ENCODE assay signal across 38 cellular contexts in genomic region chr16:66352304-66352703, GRCh38. TPM values are rescaled to one million over a fixed set of nuclear protein-coding genes. Genes with fewer than 3 reads are reported as not detected.
"Had no signal": no experiment of that assay in that cellular context is flagged by ENCODE, and none has a peak within 500 bp of the region (broad histone marks: within the 10 kb centered on the region; RNA-seq: fewer than 3 reads in every experiment).

No MANE protein-coding gene starts in this region.

- H3K9me3 ChIP-seq: adrenal gland, body of pancreas, breast epithelium had no signal

- H3K4me3 ChIP-seq: adrenal gland, body of pancreas, breast epithelium had no signal

- H3K4me1 ChIP-seq: adrenal gland, body of pancreas, breast epithelium had no signal

- H3K9me3 Mint-ChIP-seq: activated CD4-positive, alpha-beta memory T cell treated with anti-CD3 and anti-CD28 coated beads for 36 hours; activated CD4-positive, alpha-beta T cell treated with anti-CD3 and anti-CD28 coated beads, Interleukin-2, amount 10 ng/mL, durations not matched to agents 24 days and 14 days; activated CD8-positive, alpha-beta T cell treated with anti-CD3 and anti-CD28 coated beads for 36 hours; activated naive CD4-positive, alpha-beta T cell treated with anti-CD3 and anti-CD28 coated beads for 36 hours; activated naive CD4-positive, alpha-beta T cell treated with anti-CD3 and anti-CD28 coated beads, Interleukin-2, amount 50 U/mL, for 72 hours; activated naive CD8-positive, alpha-beta T cell treated with anti-CD3 and anti-CD28 coated beads for 36 hours; activated T-cell treated with anti-CD3 and anti-CD28 coated beads, Interleukin-2, amount 50 U/mL, for 4 hours; activated T-cell treated with anti-CD3 and anti-CD28 coated beads, Interleukin-2, amount 50 U/mL, for 72 hours; activated T-helper 1 cell treated with anti-CD3 and anti-CD28 coated beads, Interleukin-12 subunit alpha, Interleukin-12 subunit beta, Interleukin-2, Interleukin-4 antibody, amounts not matched to agents 30 ng/mL and 10 ng/mL and 1 ng/mL, durations not matched to agents 14 hours and 24 hours and 36 hours; activated T-helper 17 cell treated with anti-CD3 and anti-CD28 coated beads, Interleukin-2, amount 50 U/mL, for 72 hours; T-helper 1 cell treated with Interleukin-12 subunit alpha and Interleukin-12 subunit beta and Interleukin-4 antibody, amounts not matched to agents 30 μg/mL and 1 μg/mL, for 36 hours; T-helper 2 cell treated with Interferon-gamma antibody and Interleukin-4, amounts not matched to agents 5 μg/mL and 100 μg/mL, for 36 hours had no signal

- H3K36me3 Mint-ChIP-seq: activated CD4-positive, alpha-beta memory T cell treated with anti-CD3 and anti-CD28 coated beads for 36 hours; activated naive CD4-positive, alpha-beta T cell treated with anti-CD3 and anti-CD28 coated beads, Interleukin-2, amount 50 U/mL, for 72 hours; activated naive CD8-positive, alpha-beta T cell treated with anti-CD3 and anti-CD28 coated beads for 36 hours had no signal

- H3K27ac Mint-ChIP-seq: activated B cell treated with CpG ODN at 0.5 μM for 24 hours; activated CD4-positive, alpha-beta memory T cell treated with anti-CD3 and anti-CD28 coated beads for 36 hours; activated CD4-positive, alpha-beta T cell treated with anti-CD3 and anti-CD28 coated beads, Interleukin-2, amount 10 ng/mL, durations not matched to agents 24 days and 14 days; activated CD8-positive, alpha-beta T cell treated with anti-CD3 and anti-CD28 coated beads for 36 hours; activated naive CD4-positive, alpha-beta T cell treated with anti-CD3 and anti-CD28 coated beads for 36 hours; activated naive CD8-positive, alpha-beta T cell treated with anti-CD3 and anti-CD28 coated beads for 36 hours; activated T-cell treated with anti-CD3 and anti-CD28 coated beads, Interleukin-2, amount 50 U/mL, for 72 hours; activated T-helper 1 cell treated with anti-CD3 and anti-CD28 coated beads, Interleukin-12 subunit alpha, Interleukin-12 subunit beta, Interleukin-2, Interleukin-4 antibody, amounts not matched to agents 30 ng/mL and 10 ng/mL and 1 ng/mL, durations not matched to agents 14 hours and 24 hours and 36 hours; activated T-helper 17 cell treated with anti-CD3 and anti-CD28 coated beads, Interleukin-2, amount 50 U/mL, for 72 hours; T-helper 1 cell treated with Interleukin-12 subunit alpha and Interleukin-12 subunit beta and Interleukin-4 antibody, amounts not matched to agents 30 μg/mL and 1 μg/mL, for 36 hours; T-helper 2 cell treated with Interferon-gamma antibody and Interleukin-4, amounts not matched to agents 5 μg/mL and 100 μg/mL, for 36 hours had no signal

- H3K27me3 ChIP-seq: body of pancreas, breast epithelium had no signal

- FAIRE-seq: astrocyte, TTC549 had no signal

- DNase-seq: activated B cell treated with CpG ODN at 0.5 μM for 24 hours; activated CD4-positive, alpha-beta memory T cell treated with anti-CD3 and anti-CD28 coated beads for 36 hours; activated CD4-positive, alpha-beta T cell treated with anti-CD3 and anti-CD28 coated beads for 4 hours; activated CD4-positive, alpha-beta T cell treated with anti-CD3 and anti-CD28 coated beads, Interleukin-2, amount 10 ng/mL, durations not matched to agents 24 days and 14 days; activated CD4-positive, alpha-beta T cell treated with anti-CD3 and anti-CD28 coated beads, Interleukin-2, amount 50 U/mL, for 1 hour; activated CD4-positive, alpha-beta T cell treated with anti-CD3 and anti-CD28 coated beads, Interleukin-2, amount 50 U/mL, for 4 hours; activated CD4-positive, CD25-positive, alpha-beta regulatory T cell treated with anti-CD3 and anti-CD28 coated beads, Interleukin-2, amount 50 U/mL, for 72 hours; activated CD8-positive, alpha-beta memory T cell treated with anti-CD3 and anti-CD28 coated beads, Interleukin-2, amount 50 U/mL, for 4 hours; activated CD8-positive, alpha-beta T cell treated with anti-CD3 and anti-CD28 coated beads for 36 hours; activated effector memory CD4-positive, alpha-beta T cell treated with anti-CD3 and anti-CD28 coated beads, Interleukin-2, amount 50 U/mL, for 16 hours; activated gamma-delta T cell treated with Interleukin-2 at 50 U/mL for 16 hours; activated naive CD4-positive, alpha-beta T cell; activated naive CD4-positive, alpha-beta T cell treated with anti-CD3 and anti-CD28 coated beads for 36 hours; activated naive CD4-positive, alpha-beta T cell treated with anti-CD3 and anti-CD28 coated beads, Interleukin-2, amount 50 U/mL, for 16 hours; activated naive CD8-positive, alpha-beta T cell treated with anti-CD3 and anti-CD28 coated beads for 36 hours; activated T-cell treated with anti-CD3 and anti-CD28 coated beads for 4 hours; activated T-cell treated with anti-CD3 and anti-CD28 coated beads, Interleukin-2, amount 50 U/mL, for 1 hour; activated T-cell treated with anti-CD3 and anti-CD28 coated beads, Interleukin-2, amount 50 U/mL, for 4 hours; activated T-cell treated with anti-CD3 and anti-CD28 coated beads, Interleukin-2, amount 50 U/mL, for 72 hours; adrenal gland; amniotic stem cell; aorta; body of pancreas; brain microvascular endothelial cell; central memory CD4-positive, alpha-beta T cell; T-helper 1 cell; T-helper 2 cell; T-helper 9 cell had no signal

- H3K27ac ChIP-seq: adrenal gland, body of pancreas, brain microvascular endothelial cell, breast epithelium, VCaP had no signal

- ATAC-seq: activated CD8-positive, alpha-beta T cell treated with anti-CD3 and anti-CD28 coated beads for 36 hours; activated naive CD4-positive, alpha-beta T cell treated with anti-CD3 and anti-CD28 coated beads, Interleukin-2, amount 50 U/mL, for 72 hours; activated T-cell treated with anti-CD3 and anti-CD28 coated beads, Interleukin-2, amount 50 U/mL, for 4 hours; activated T-cell treated with anti-CD3 and anti-CD28 coated beads, Interleukin-2, amount 50 U/mL, for 72 hours; activated T-helper 17 cell treated with anti-CD3 and anti-CD28 coated beads, Interleukin-2, amount 50 U/mL, for 72 hours; body of pancreas had no signal

- H3K36me3 ChIP-seq: adrenal gland, brain microvascular endothelial cell, breast epithelium had no signal

- H3K4me3 Mint-ChIP-seq: activated B cell treated with CpG ODN at 0.5 μM for 24 hours; activated CD4-positive, alpha-beta memory T cell treated with anti-CD3 and anti-CD28 coated beads for 36 hours; activated CD4-positive, alpha-beta T cell treated with anti-CD3 and anti-CD28 coated beads, Interleukin-2, amount 10 ng/mL, durations not matched to agents 24 days and 14 days; activated CD8-positive, alpha-beta T cell treated with anti-CD3 and anti-CD28 coated beads for 36 hours; activated naive CD4-positive, alpha-beta T cell treated with anti-CD3 and anti-CD28 coated beads for 36 hours; activated naive CD8-positive, alpha-beta T cell treated with anti-CD3 and anti-CD28 coated beads for 36 hours; activated T-cell treated with anti-CD3 and anti-CD28 coated beads, Interleukin-2, amount 50 U/mL, for 4 hours; activated T-cell treated with anti-CD3 and anti-CD28 coated beads, Interleukin-2, amount 50 U/mL, for 72 hours; activated T-helper 1 cell treated with anti-CD3 and anti-CD28 coated beads, Interleukin-12 subunit alpha, Interleukin-12 subunit beta, Interleukin-2, Interleukin-4 antibody, amounts not matched to agents 30 ng/mL and 10 ng/mL and 1 ng/mL, durations not matched to agents 14 hours and 24 hours and 36 hours; activated T-helper 17 cell treated with anti-CD3 and anti-CD28 coated beads, Interleukin-2, amount 50 U/mL, for 72 hours; T-helper 1 cell treated with Interleukin-12 subunit alpha and Interleukin-12 subunit beta and Interleukin-4 antibody, amounts not matched to agents 30 μg/mL and 1 μg/mL, for 36 hours; T-helper 2 cell treated with Interferon-gamma antibody and Interleukin-4, amounts not matched to agents 5 μg/mL and 100 μg/mL, for 36 hours had no signal

- H3K4me1 Mint-ChIP-seq: activated B cell treated with CpG ODN at 0.5 μM for 24 hours; activated CD4-positive, alpha-beta T cell treated with anti-CD3 and anti-CD28 coated beads, Interleukin-2, amount 10 ng/mL, durations not matched to agents 24 days and 14 days; activated naive CD8-positive, alpha-beta T cell treated with anti-CD3 and anti-CD28 coated beads for 36 hours had no signal

RNA-seq across cellular contexts. Expression of gene CDH5, which starts 14.2 kb away (rescaled TPM):
- total RNA-seq: activated B cell treated with CpG ODN at 0.5 μM for 24 hours; activated CD4-positive, alpha-beta memory T cell treated with anti-CD3 and anti-CD28 coated beads for 36 hours; activated CD4-positive, alpha-beta T cell treated with anti-CD3 and anti-CD28 coated beads, Interleukin-2, amount 10 ng/mL, durations not matched to agents 24 days and 14 days; activated CD8-positive, alpha-beta memory T cell treated with anti-CD3 and anti-CD28 coated beads for 36 hours; activated CD8-positive, alpha-beta T cell treated with anti-CD3 and anti-CD28 coated beads for 36 hours; activated naive CD4-positive, alpha-beta T cell treated with anti-CD3 and anti-CD28 coated beads for 36 hours; activated naive CD4-positive, alpha-beta T cell treated with anti-CD3 and anti-CD28 coated beads, Interleukin-2, amount 50 U/mL, for 72 hours; activated naive CD8-positive, alpha-beta T cell treated with anti-CD3 and anti-CD28 coated beads for 36 hours; activated T-cell treated with anti-CD3 and anti-CD28 coated beads, Interleukin-2, amount 50 U/mL, for 72 hours; activated T-helper 1 cell treated with anti-CD3 and anti-CD28 coated beads, Interleukin-12 subunit alpha, Interleukin-12 subunit beta, Interleukin-2, Interleukin-4 antibody, amounts not matched to agents 30 ng/mL and 10 ng/mL and 1 ng/mL, durations not matched to agents 14 hours and 24 hours and 36 hours; activated T-helper 17 cell treated with anti-CD3 and anti-CD28 coated beads, Interleukin-2, amount 50 U/mL, for 72 hours had no signal
